ENCODE assay signal across 1 cellular context in the genomic region with DNA sequence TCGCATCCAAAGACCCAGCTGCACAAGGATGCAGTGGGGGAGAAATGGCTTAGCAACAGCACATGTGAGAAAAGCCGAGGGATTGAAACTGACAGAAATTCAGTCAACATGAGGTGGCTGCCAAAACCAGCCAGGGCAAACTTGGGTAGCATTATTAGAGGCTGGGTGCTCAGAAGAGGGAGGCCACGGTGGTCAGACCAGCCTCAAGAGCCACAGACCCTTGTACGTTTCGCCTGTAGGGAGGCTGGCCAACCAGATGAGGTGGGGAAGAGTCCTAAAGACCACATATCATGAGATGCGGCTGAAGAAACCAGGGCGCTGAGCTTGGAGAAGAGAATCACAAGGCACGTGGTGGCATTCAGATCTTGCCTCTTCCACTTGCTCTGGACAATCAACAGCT.
TF ChIP-seq lines count a peak whose summit lies in the region.

No MANE protein-coding gene starts in this region.

TF ChIP-seq in HepG2, 621 proteins besides CTCF, POLR2A, EP300 and RAD21:
- TF ChIP-seq, protein P1, sequence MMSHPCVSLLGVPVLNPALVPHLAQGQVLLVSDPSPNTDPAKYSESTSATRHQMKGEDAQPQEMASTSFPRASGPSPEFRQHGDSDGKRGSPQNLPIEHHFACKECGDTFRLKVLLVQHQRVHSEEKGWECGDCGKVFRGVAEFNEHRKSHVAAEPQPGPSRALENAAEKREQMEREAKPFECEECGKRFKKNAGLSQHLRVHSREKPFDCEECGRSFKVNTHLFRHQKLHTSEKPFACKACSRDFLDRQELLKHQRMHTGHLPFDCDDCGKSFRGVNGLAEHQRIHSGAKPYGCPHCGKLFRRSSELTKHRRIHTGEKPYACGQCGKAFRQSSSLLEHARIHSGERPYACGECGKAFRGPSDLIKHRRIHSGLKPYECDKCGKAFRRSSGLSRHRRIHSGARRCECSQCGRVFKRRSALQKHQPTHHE (CRISPR knock-in tag; IDR thresholded peaks at IDR 0.05; ENCODE audit: borderline replicate concordance) = no peak
- TF ChIP-seq SAFB2 (CRISPR knock-in tag; IDR thresholded peaks at IDR 0.05; ENCODE audit: borderline replicate concordance, low read depth) (no peak), PRPF4 (IDR thresholded peaks at IDR 0.05; ENCODE audit: low read depth, low read length, poor library complexity, severe bottlenecking) (no peak), ZNF670 (CRISPR knock-in tag; IDR thresholded peaks at IDR 0.05; ENCODE audit: borderline replicate concordance) (no peak), TBX3 (IDR thresholded peaks at IDR 0.05; ENCODE audit: borderline replicate concordance) (no peak), RFX3 (CRISPR knock-in tag; IDR thresholded peaks at IDR 0.05) (no peak), ZNF251 (CRISPR knock-in tag; IDR thresholded peaks at IDR 0.05) (no peak), DR1 (CRISPR knock-in tag; IDR thresholded peaks at IDR 0.05) (no peak)
- TF ChIP-seq, protein P2, sequence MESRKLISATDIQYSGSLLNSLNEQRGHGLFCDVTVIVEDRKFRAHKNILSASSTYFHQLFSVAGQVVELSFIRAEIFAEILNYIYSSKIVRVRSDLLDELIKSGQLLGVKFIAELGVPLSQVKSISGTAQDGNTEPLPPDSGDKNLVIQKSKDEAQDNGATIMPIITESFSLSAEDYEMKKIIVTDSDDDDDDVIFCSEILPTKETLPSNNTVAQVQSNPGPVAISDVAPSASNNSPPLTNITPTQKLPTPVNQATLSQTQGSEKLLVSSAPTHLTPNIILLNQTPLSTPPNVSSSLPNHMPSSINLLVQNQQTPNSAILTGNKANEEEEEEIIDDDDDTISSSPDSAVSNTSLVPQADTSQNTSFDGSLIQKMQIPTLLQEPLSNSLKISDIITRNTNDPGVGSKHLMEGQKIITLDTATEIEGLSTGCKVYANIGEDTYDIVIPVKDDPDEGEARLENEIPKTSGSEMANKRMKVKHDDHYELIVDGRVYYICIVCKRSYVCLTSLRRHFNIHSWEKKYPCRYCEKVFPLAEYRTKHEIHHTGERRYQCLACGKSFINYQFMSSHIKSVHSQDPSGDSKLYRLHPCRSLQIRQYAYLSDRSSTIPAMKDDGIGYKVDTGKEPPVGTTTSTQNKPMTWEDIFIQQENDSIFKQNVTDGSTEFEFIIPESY (CRISPR knock-in tag; IDR thresholded peaks at IDR 0.05) = no peak
TF ChIP-seq in HepG2: peak in this region for 0.
